In the genomic region with DNA sequence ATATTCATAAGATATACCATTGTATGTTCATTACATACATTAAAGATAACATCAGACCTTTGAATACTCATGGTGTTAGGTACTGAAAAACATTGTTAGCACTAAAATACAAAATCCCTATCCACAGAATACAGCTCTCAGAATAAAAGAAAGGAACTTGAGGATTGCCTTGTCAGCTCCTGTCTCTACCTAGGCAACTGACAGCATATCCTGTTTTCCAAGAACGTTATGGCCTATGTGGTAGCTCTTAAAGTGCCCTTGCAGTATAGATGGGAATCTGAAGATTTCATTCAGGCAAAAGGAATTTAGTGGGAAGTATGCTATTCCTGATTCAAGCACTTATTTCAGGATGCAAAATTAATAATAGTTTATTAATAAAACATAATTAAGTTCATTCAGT, we compare ENCODE assay signal across 12 cellular contexts. TPM values are rescaled to one million over a fixed set of nuclear protein-coding genes. Genes with fewer than 3 reads are reported as not detected.
DNase-seq lines count a peak whose midpoint lies in the region; ATAC-seq and TF ChIP-seq lines count a peak whose summit lies in the region.
"Had no signal": no experiment of that assay in that cellular context is flagged by ENCODE, and none has a peak within 500 bp of the region (broad histone marks: within the 10 kb centered on the region; RNA-seq: fewer than 3 reads in every experiment).

No MANE protein-coding gene starts in this region.

- peak overlapping the region; percentile 93 for H3K4me3 Mint-ChIP-seq in activated naive CD8-positive, alpha-beta T cell treated with anti-CD3 and anti-CD28 coated beads, Interleukin-2, amount 10 ng/mL, durations not matched to agents 7 days and 5 days
- H3K4me3 Mint-ChIP-seq in activated naive CD8-positive, alpha-beta T cell treated with anti-CD3 and anti-CD28 coated beads for 36 hours = no peak overlapping the region
- H3K4me3 Mint-ChIP-seq in activated CD8-positive, alpha-beta T cell treated with anti-CD3 and anti-CD28 coated beads for 36 hours = peak overlapping the region; percentile 100

- no peak for ATAC-seq in activated naive CD8-positive, alpha-beta T cell treated with anti-CD3 and anti-CD28 coated beads, Interleukin-2, amount 10 ng/mL, durations not matched to agents 7 days and 5 days (ENCODE audit: low read depth)
- no peak for ATAC-seq in activated CD8-positive, alpha-beta T cell treated with anti-CD3 and anti-CD28 coated beads for 36 hours
- no peak for ATAC-seq in GM19035 (IDR thresholded peaks at IDR 0.05; ENCODE audit: unreplicated experiment)

- H3K27me3 ChIP-seq in hepatocyte (no peaks in the 10 kb centered on the region), thyroid gland (no peaks in the 10 kb centered on the region)
- H3K27me3 ChIP-seq: brain microvascular endothelial cell had no signal

- H3K27me3 Mint-ChIP-seq in activated naive CD8-positive, alpha-beta T cell treated with anti-CD3 and anti-CD28 coated beads, Interleukin-2, amount 10 ng/mL, durations not matched to agents 7 days and 5 days = no peaks in the 10 kb centered on the region
- H3K27me3 Mint-ChIP-seq in activated naive CD8-positive, alpha-beta T cell treated with anti-CD3 and anti-CD28 coated beads for 36 hours = no peaks in the 10 kb centered on the region
- no peaks in the 10 kb centered on the region for H3K27me3 Mint-ChIP-seq in activated CD8-positive, alpha-beta T cell treated with anti-CD3 and anti-CD28 coated beads for 36 hours

- H3K36me3 Mint-ChIP-seq in activated naive CD8-positive, alpha-beta T cell treated with anti-CD3 and anti-CD28 coated beads, Interleukin-2, amount 10 ng/mL, durations not matched to agents 7 days and 5 days = no peaks in the 10 kb centered on the region
- no peaks in the 10 kb centered on the region for H3K36me3 Mint-ChIP-seq in activated naive CD8-positive, alpha-beta T cell treated with anti-CD3 and anti-CD28 coated beads for 36 hours
- peaks cover 6% of the 10 kb centered on the region for H3K36me3 Mint-ChIP-seq in activated CD8-positive, alpha-beta T cell treated with anti-CD3 and anti-CD28 coated beads for 36 hours (ENCODE audit: low read depth)

- H3K4me3 ChIP-seq in hepatocyte = no peak overlapping the region
- no peak overlapping the region for H3K4me3 ChIP-seq in thyroid gland (replicated peaks in 1 of 3)

- no peak overlapping the region for H3K27ac Mint-ChIP-seq in activated naive CD8-positive, alpha-beta T cell treated with anti-CD3 and anti-CD28 coated beads, Interleukin-2, amount 10 ng/mL, durations not matched to agents 7 days and 5 days
- no peak overlapping the region for H3K27ac Mint-ChIP-seq in activated naive CD8-positive, alpha-beta T cell treated with anti-CD3 and anti-CD28 coated beads for 36 hours
- no peak overlapping the region for H3K27ac Mint-ChIP-seq in activated CD8-positive, alpha-beta T cell treated with anti-CD3 and anti-CD28 coated beads for 36 hours

- no peaks in the 10 kb centered on the region for H3K9me2 ChIP-seq in hepatocyte (replicated peaks; ENCODE audit: insufficient read depth)

- H3K4me1 ChIP-seq in hepatocyte (ENCODE audit: insufficient read depth) (peaks cover 12% of the 10 kb centered on the region), thyroid gland (peaks cover 20 to 21% of the 10 kb centered on the region in 2 donors)

- no peaks in the 10 kb centered on the region for H3K9me3 ChIP-seq in hepatocyte (ENCODE audit: low read depth)
- H3K9me3 ChIP-seq in thyroid gland = no peaks in the 10 kb centered on the region

- H3K36me3 ChIP-seq in hepatocyte (replicated peaks; ENCODE audit: insufficient read depth, low read depth) (no peaks in the 10 kb centered on the region), thyroid gland (no peaks in the 10 kb centered on the region)
- H3K36me3 ChIP-seq: brain microvascular endothelial cell had no signal

- no peak for TF ChIP-seq CTCF in activated CD8-positive, alpha-beta T cell treated with anti-CD3 and anti-CD28 coated beads for 36 hours (IDR thresholded peaks at IDR 0.05)
- no peak for TF ChIP-seq CTCF in hepatocyte (IDR thresholded peaks at IDR 0.05; ENCODE audit: poor library complexity)
- TF ChIP-seq CTCF in thyroid gland (IDR thresholded peaks at IDR 0.05) = no peak

- no peak overlapping the region for H3K27ac ChIP-seq in hepatocyte
- peak overlapping the region in 2 of 3 donors; percentile 96 to 98 for H3K27ac ChIP-seq in thyroid gland
- H3K27ac ChIP-seq: brain microvascular endothelial cell had no signal

- H4K20me1 ChIP-seq in hepatocyte (ENCODE audit: insufficient read depth, poor library complexity, severe bottlenecking) = peaks cover 20% of the 10 kb centered on the region

- no peak for DNase-seq in activated naive CD8-positive, alpha-beta T cell treated with anti-CD3 and anti-CD28 coated beads, Interleukin-2, amount 10 ng/mL, durations not matched to agents 7 days and 5 days
- no peak for DNase-seq in activated naive CD8-positive, alpha-beta T cell treated with anti-CD3 and anti-CD28 coated beads for 36 hours
- no peak for DNase-seq in activated CD8-positive, alpha-beta T cell treated with anti-CD3 and anti-CD28 coated beads for 36 hours
- no peak for DNase-seq in hepatocyte (ENCODE audit: low spot score)
- no peak for DNase-seq in thyroid gland
- no peak for DNase-seq in NCI-H187 treated with DMSO at 0.1 percent for 48 hours (lab: John Stamatoyannopoulos, UW)
- no peak for DNase-seq in germinal center (ENCODE audit: low spot score)
- DNase-seq: brain microvascular endothelial cell, Kasumi-1, NCI-H510A, SIG-M5 had no signal

- no peak overlapping the region for H2AFZ ChIP-seq in hepatocyte

- no peaks in the 10 kb centered on the region for H3K9me3 Mint-ChIP-seq in activated naive CD8-positive, alpha-beta T cell treated with anti-CD3 and anti-CD28 coated beads, Interleukin-2, amount 10 ng/mL, durations not matched to agents 7 days and 5 days
- H3K9me3 Mint-ChIP-seq in activated naive CD8-positive, alpha-beta T cell treated with anti-CD3 and anti-CD28 coated beads for 36 hours = no peaks in the 10 kb centered on the region
- H3K9me3 Mint-ChIP-seq in activated CD8-positive, alpha-beta T cell treated with anti-CD3 and anti-CD28 coated beads for 36 hours = no peaks in the 10 kb centered on the region

- WGBS in hepatocyte (ENCODE audit: low lambda C conversion rate, missing lambda C conversion rate) = 13% methylated on average over 1 of the region's 1 CpG
- 9 to 17% methylated on average over 1 of the region's 1 CpG for WGBS in thyroid gland, 2 donors

- peak overlapping the region; percentile 77 for H3K4me2 ChIP-seq in hepatocyte

- CTCF ChIA-PET in activated CD8-positive, alpha-beta T cell treated with anti-CD3 and anti-CD28 coated beads for 36 hours (lab: Charles Lee) = no interaction called here

- H3K4me1 Mint-ChIP-seq in activated naive CD8-positive, alpha-beta T cell treated with anti-CD3 and anti-CD28 coated beads, Interleukin-2, amount 10 ng/mL, durations not matched to agents 7 days and 5 days = peaks cover 22% of the 10 kb centered on the region
- H3K4me1 Mint-ChIP-seq in activated naive CD8-positive, alpha-beta T cell treated with anti-CD3 and anti-CD28 coated beads for 36 hours = peaks cover 19% of the 10 kb centered on the region
- peaks cover 26% of the 10 kb centered on the region for H3K4me1 Mint-ChIP-seq in activated CD8-positive, alpha-beta T cell treated with anti-CD3 and anti-CD28 coated beads for 36 hours (ENCODE audit: low read depth)

- no peak for TF ChIP-seq POLR2A in thyroid gland (IDR thresholded peaks at IDR 0.05)

- intact Hi-C loops in activated CD8-positive, alpha-beta T cell treated with anti-CD3 and anti-CD28 coated beads for 36 hours (cut with micrococcal nuclease) = loop anchor here (10.0 kb wide), 1 partner anchor 248 kb away; no protein-coding TSS in a partner anchor
- intact Hi-C loops in thyroid gland (cut with DNase I) = no loop called here

- peaks cover 44% of the 10 kb centered on the region for H3K79me2 ChIP-seq in hepatocyte

- POLR2A ChIA-PET in activated naive CD8-positive, alpha-beta T cell treated with anti-CD3 and anti-CD28 coated beads, Interleukin-2, amount 10 ng/mL, durations not matched to agents 7 days and 5 days (lab: Charles Lee) = no interaction called here
- POLR2A ChIA-PET in activated CD8-positive, alpha-beta T cell treated with anti-CD3 and anti-CD28 coated beads for 36 hours (lab: Charles Lee) = no interaction called here

RNA-seq across cellular contexts. Expression of gene PPP1R12A, which starts 1.8 kb away (rescaled TPM):
- total RNA-seq in activated naive CD8-positive, alpha-beta T cell treated with anti-CD3 and anti-CD28 coated beads, Interleukin-2, amount 10 ng/mL, durations not matched to agents 7 days and 5 days = 100 to 1,000 TPM; 100 to 111 TPM
- 10 to 100 TPM; 58.6 to 63.4 TPM for total RNA-seq in activated naive CD8-positive, alpha-beta T cell treated with anti-CD3 and anti-CD28 coated beads for 36 hours
- total RNA-seq in activated CD8-positive, alpha-beta T cell treated with anti-CD3 and anti-CD28 coated beads for 36 hours = 10 to 100 TPM; 56.6 to 57.8 TPM
- total RNA-seq in hepatocyte = 59.9 and 71.7 TPM in 2 replicates
- 74.0 and 84.6 TPM in 2 replicates for polyA plus RNA-seq in hepatocyte
- total RNA-seq in thyroid gland = 100 to 1,000 TPM in 2 of 4 donors, 10 to 100 TPM in 2; 90.0 to 128 (median 100) TPM
